Comparison of ENCODE assay signal across 9 cellular contexts in the genomic region with DNA sequence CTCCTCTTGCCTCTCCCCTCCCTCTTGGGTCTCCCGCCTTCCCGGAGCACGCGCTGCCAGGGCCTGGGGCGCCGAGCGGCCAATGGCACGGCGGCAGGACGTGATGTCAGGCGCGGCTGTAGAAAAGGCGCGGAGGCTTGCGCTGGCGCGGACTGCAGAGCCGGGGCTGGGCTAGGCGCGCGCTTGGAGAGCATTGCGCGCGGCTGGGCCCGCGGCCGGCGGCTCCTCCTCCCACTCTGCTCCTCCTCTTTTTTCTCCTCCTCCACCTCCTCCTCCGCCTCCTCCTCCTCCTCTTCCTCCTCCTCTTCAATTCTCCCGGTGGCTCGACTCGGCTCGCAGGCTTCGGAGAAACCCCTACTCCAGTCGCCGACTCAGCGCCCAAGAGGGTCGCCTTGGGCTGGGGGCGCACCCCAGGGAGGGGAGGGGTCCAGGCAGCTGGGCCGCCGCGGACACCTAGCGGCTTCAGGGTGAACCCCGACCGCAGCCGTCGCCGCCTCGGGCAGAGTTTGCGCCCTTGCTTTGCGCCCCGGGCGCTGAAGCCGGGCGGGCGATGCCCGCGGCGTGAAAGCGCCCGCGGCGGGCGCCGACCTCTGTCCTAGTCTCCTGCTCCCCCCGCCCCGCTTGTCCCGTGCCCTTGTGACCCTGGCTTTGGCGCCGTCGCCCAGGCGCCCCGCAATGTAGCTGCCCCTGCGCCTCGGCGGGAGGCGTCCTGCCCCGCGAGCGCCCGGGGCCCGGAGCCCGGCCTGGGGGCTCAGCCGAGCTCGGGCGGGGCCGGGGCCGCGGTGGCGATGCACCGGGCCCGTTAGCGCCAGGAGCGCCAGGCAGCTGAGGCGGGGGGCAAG. TPM values are rescaled to one million over a fixed set of nuclear protein-coding genes. Genes with fewer than 3 reads are reported as not detected.
A peak's percentile ranks its signal among the peaks of the same experiment; 100 is the strongest.
DNase-seq lines count a peak whose midpoint lies in the region; ATAC-seq and TF ChIP-seq lines count a peak whose summit lies in the region.
"Had no signal": no experiment of that assay in that cellular context is flagged by ENCODE, and none has a peak within 500 bp of the region (broad histone marks: within the 10 kb centered on the region; RNA-seq: fewer than 3 reads in every experiment).

A gene with protein sequence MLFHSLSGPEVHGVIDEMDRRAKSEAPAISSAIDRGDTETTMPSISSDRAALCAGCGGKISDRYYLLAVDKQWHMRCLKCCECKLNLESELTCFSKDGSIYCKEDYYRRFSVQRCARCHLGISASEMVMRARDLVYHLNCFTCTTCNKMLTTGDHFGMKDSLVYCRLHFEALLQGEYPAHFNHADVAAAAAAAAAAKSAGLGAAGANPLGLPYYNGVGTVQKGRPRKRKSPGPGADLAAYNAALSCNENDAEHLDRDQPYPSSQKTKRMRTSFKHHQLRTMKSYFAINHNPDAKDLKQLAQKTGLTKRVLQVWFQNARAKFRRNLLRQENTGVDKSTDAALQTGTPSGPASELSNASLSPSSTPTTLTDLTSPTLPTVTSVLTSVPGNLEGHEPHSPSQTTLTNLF (plus strand): TSS at position 309 of the 842 bp plus-strand sequence. CDS start 581 bp downstream, outside the sequence.

- CTCF ChIA-PET in activated CD4-positive, alpha-beta T cell treated with anti-CD3 and anti-CD28 coated beads for 36 hours (lab: Charles Lee), result no interaction called here

- H3K27me3 ChIP-seq in effector memory CD4-positive, alpha-beta T cell (replicated peaks; ENCODE audit: control insufficient read depth, insufficient read depth, low read length, poor library complexity, severe bottlenecking), result peaks cover 83% of the 10 kb centered on the region
- H3K27me3 ChIP-seq in thymus (ENCODE audit: control insufficient read depth, insufficient read depth), result peaks cover 99% of the 10 kb centered on the region

- POLR2A ChIA-PET in activated CD4-positive, alpha-beta T cell treated with anti-CD3 and anti-CD28 coated beads for 36 hours (lab: Charles Lee), result no interaction called here

- H3K27ac ChIP-seq in effector memory CD4-positive, alpha-beta T cell (ENCODE audit: insufficient read depth, low read length, poor library complexity, severe bottlenecking), result no peak within 1 kb of the TSS
- no peak within 1 kb of the TSS for H3K27ac ChIP-seq in thymus (ENCODE audit: low read depth)

- DNase-seq in activated CD4-positive, alpha-beta T cell treated with anti-CD3 and anti-CD28 coated beads for 36 hours, result peak; percentile 83
- no peak for DNase-seq in activated CD4-positive, alpha-beta T cell treated with anti-CD3 and anti-CD28 coated beads for 1 hour
- no peak for DNase-seq in effector memory CD4-positive, alpha-beta T cell
- DNase-seq in midbrain (lab: John Stamatoyannopoulos, UW), result peak; percentile 20

- no peaks in the 10 kb centered on the region for H3K36me3 ChIP-seq in effector memory CD4-positive, alpha-beta T cell (ENCODE audit: control insufficient read depth, insufficient read depth, low read length)
- H3K36me3 ChIP-seq in thymus (ENCODE audit: control insufficient read depth, insufficient read depth), result no peaks in the 10 kb centered on the region

- H3K4me1 ChIP-seq in effector memory CD4-positive, alpha-beta T cell (ENCODE audit: control insufficient read depth, insufficient read depth, low read length, poor library complexity, severe bottlenecking), result peaks cover 27% of the 10 kb centered on the region
- H3K4me1 ChIP-seq in thymus (ENCODE audit: control insufficient read depth, insufficient read depth, low read length), result peaks cover 3% of the 10 kb centered on the region

- no peaks in the 10 kb centered on the region for H3K36me3 Mint-ChIP-seq in activated CD4-positive, alpha-beta T cell treated with anti-CD3 and anti-CD28 coated beads for 36 hours (ENCODE audit: low read depth)
- H3K36me3 Mint-ChIP-seq in IgD-negative memory B cell, result peaks cover 2% of the 10 kb centered on the region

- H3K9me3 ChIP-seq in effector memory CD4-positive, alpha-beta T cell (ENCODE audit: control insufficient read depth, low read length), result no peaks in the 10 kb centered on the region
- peaks cover 2% of the 10 kb centered on the region for H3K9me3 ChIP-seq in thymus (ENCODE audit: control insufficient read depth)

- intact Hi-C loops in activated CD4-positive, alpha-beta T cell treated with anti-CD3 and anti-CD28 coated beads for 36 hours (cut with DNase I, micrococcal nuclease), result loop anchor here in 1 of 2 experiments (1.0 kb wide), 1 partner anchor 10 kb away; no protein-coding TSS in a partner anchor

- no peak within 1 kb of the TSS for H3K27ac Mint-ChIP-seq in activated CD4-positive, alpha-beta T cell treated with anti-CD3 and anti-CD28 coated beads for 36 hours
- peak within 1 kb of the TSS; percentile 95 to 97 (median 96) for H3K27ac Mint-ChIP-seq in IgD-negative memory B cell

- ATAC-seq in activated CD4-positive, alpha-beta T cell treated with anti-CD3 and anti-CD28 coated beads for 36 hours, result peak; percentile 80
- no peak for ATAC-seq in HG03469 (IDR thresholded peaks at IDR 0.05; ENCODE audit: unreplicated experiment)

- H3K9me3 Mint-ChIP-seq in activated CD4-positive, alpha-beta T cell treated with anti-CD3 and anti-CD28 coated beads for 36 hours (ENCODE audit: low read depth), result no peaks in the 10 kb centered on the region
- H3K9me3 Mint-ChIP-seq in IgD-negative memory B cell, result peaks cover 0 to 18% (median 3%) of the 10 kb centered on the region in 3 donors

- H3K4me3 Mint-ChIP-seq in activated CD4-positive, alpha-beta T cell treated with anti-CD3 and anti-CD28 coated beads for 36 hours, result peak within 1 kb of the TSS; percentile 23
- H3K4me3 Mint-ChIP-seq in IgD-negative memory B cell, result peak within 1 kb of the TSS; percentile 12 to 78 (median 55)

- H3K4me3 ChIP-seq in effector memory CD4-positive, alpha-beta T cell (ENCODE audit: insufficient read depth, low read depth, low read length, poor library complexity, severe bottlenecking), result peak within 1 kb of the TSS; percentile 25
- H3K4me3 ChIP-seq in thymus (ENCODE audit: low read length), result peak within 1 kb of the TSS; percentile 23

- H3K27me3 Mint-ChIP-seq in activated CD4-positive, alpha-beta T cell treated with anti-CD3 and anti-CD28 coated beads for 36 hours, result peaks cover 64% of the 10 kb centered on the region
- peaks cover 57% of the 10 kb centered on the region for H3K27me3 Mint-ChIP-seq in IgD-negative memory B cell

- H3K4me1 Mint-ChIP-seq in activated CD4-positive, alpha-beta T cell treated with anti-CD3 and anti-CD28 coated beads for 36 hours, result peaks cover 29% of the 10 kb centered on the region
- H3K4me1 Mint-ChIP-seq in IgD-negative memory B cell, result peaks cover 15 to 38% (median 23%) of the 10 kb centered on the region in 3 donors

- 3% methylated on average over 95 of the region's 95 CpGs for WGBS in thymus

TF ChIP-seq in PFSK-1, 5 proteins besides CTCF, POLR2A, EP300 and RAD21:
- TF ChIP-seq FOXP2 (optimal IDR thresholded peaks at IDR 0.05; ENCODE audit: borderline replicate concordance, extremely low read depth, extremely low read length, insufficient read depth) (no peak), SIN3A (IDR thresholded peaks at IDR 0.05; ENCODE audit: borderline replicate concordance, insufficient read depth, low read length) (0 out of 2 replicates have a peak, but pooled peaks have one; percentile 34), POLR2AphosphoS5 (IDR thresholded peaks at IDR 0.05; ENCODE audit: low read depth, low read length) (peak; percentile 71; the same call in 1 of the 2 replicates), TAF1 (IDR thresholded peaks at IDR 0.05; ENCODE audit: borderline replicate concordance, insufficient read depth, low read length) (no peak)
- TF ChIP-seq, protein P1, sequence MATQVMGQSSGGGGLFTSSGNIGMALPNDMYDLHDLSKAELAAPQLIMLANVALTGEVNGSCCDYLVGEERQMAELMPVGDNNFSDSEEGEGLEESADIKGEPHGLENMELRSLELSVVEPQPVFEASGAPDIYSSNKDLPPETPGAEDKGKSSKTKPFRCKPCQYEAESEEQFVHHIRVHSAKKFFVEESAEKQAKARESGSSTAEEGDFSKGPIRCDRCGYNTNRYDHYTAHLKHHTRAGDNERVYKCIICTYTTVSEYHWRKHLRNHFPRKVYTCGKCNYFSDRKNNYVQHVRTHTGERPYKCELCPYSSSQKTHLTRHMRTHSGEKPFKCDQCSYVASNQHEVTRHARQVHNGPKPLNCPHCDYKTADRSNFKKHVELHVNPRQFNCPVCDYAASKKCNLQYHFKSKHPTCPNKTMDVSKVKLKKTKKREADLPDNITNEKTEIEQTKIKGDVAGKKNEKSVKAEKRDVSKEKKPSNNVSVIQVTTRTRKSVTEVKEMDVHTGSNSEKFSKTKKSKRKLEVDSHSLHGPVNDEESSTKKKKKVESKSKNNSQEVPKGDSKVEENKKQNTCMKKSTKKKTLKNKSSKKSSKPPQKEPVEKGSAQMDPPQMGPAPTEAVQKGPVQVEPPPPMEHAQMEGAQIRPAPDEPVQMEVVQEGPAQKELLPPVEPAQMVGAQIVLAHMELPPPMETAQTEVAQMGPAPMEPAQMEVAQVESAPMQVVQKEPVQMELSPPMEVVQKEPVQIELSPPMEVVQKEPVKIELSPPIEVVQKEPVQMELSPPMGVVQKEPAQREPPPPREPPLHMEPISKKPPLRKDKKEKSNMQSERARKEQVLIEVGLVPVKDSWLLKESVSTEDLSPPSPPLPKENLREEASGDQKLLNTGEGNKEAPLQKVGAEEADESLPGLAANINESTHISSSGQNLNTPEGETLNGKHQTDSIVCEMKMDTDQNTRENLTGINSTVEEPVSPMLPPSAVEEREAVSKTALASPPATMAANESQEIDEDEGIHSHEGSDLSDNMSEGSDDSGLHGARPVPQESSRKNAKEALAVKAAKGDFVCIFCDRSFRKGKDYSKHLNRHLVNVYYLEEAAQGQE (IDR thresholded peaks at IDR 0.05; ENCODE audit: insufficient read depth in 1 of 2, low read depth in 2 of 2, low read length in 2 of 2), result peak in 1 of 2 experiments; percentile 33; a peak in 1 of 4 replicates

RNA-seq across cellular contexts. Expression of the gene that starts here (rescaled TPM):
- not detected for total RNA-seq in activated CD4-positive, alpha-beta T cell treated with anti-CD3 and anti-CD28 coated beads for 36 hours
- polyA plus RNA-seq in IgD-negative memory B cell (not detected), thymus (0.57 TPM)
- 41.3 TPM for polyA plus RNA-seq in PFSK-1 (2012; ENCODE audit: insufficient read length, low read depth)
- polyA plus RNA-seq: esophagus had no signal

Comparison
In these comparisons a context has a peak if more than half of its experiments do, and no peak if none do; other contexts are left out.
1. Peak in DNase-seq and ATAC-seq in activated CD4-positive, alpha-beta T cell treated with anti-CD3 and anti-CD28 coated beads for 36 hours; RNA of the gene not detected or under 1 TPM.